10 cellular contexts compared by ENCODE assay signal in the genomic region with DNA sequence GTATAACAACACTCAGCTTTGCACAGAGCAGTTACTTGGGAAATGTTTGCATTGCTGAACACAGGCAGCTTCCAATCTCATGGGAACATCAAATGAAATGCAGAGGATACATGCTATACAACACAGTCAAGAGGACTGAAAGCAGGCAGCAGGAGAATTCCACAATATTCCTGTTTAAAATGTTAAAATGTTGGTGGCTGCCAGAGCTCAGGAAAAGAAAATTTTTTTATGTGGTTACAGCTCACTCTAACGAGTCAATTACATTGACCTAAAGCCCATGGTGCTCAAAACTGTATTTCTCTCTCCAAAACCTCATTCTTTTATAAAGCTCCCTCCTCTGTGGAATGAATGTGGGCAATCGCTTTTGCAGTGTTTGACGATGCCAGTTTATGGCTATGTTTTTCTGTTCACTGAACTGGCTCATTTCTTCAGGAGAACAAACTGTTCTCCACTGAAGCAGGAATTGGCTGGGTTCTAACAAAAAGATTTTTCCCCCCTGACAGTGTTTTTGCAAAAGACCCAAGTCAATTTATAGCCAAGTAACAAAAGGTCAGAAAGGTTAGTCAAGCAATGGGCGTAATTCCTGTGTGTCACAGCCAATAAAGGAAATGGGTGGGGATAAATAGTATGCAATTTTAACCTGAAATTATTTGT.
DNase-seq lines count a peak whose midpoint lies in the region; ATAC-seq and TF ChIP-seq lines count a peak whose summit lies in the region.
"Had no signal": no experiment of that assay in that cellular context is flagged by ENCODE, and none has a peak within 500 bp of the region (broad histone marks: within the 10 kb centered on the region; RNA-seq: fewer than 3 reads in every experiment).

No MANE protein-coding gene starts in this region.

- H3K36me3 ChIP-seq in vagina = no peaks in the 10 kb centered on the region

- intact Hi-C loops in Right ventricle myocardium inferior (cut with DNase I) = loop anchor here (1.0 to 5.0 kb wide), 4 partner anchors 13 to 89 kb away; a partner anchor contains a TSS
- intact Hi-C loops in cardiac septum (cut with DNase I) = loop anchor here (5.0 kb wide), 3 partner anchors 69 to 89 kb away; a partner anchor contains a TSS
- intact Hi-C loops in Right ventricle myocardium superior (cut with DNase I) = no loop called here
- intact Hi-C loops in vagina (cut with DNase I) = loop anchor here (5.0 kb wide), 2 partner anchors 69 to 89 kb away; a partner anchor contains a TSS

- TF ChIP-seq POLR2A in vagina (IDR thresholded peaks at IDR 0.05) = no peak

- ATAC-seq in Right ventricle myocardium inferior (peak; percentile 77), Right ventricle myocardium superior (ENCODE audit: poor library complexity) (peak; percentile 75), omental fat pad (ENCODE audit: low FRiP score) (peak; percentile 67), GM21529 (IDR thresholded peaks at IDR 0.05; ENCODE audit: unreplicated experiment) (no peak)

- no peaks in the 10 kb centered on the region for H3K9me3 ChIP-seq in vagina

- DNase-seq in Right ventricle myocardium inferior (ENCODE audit: missing footprints) = no peak
- DNase-seq in cardiac septum (ENCODE audit: low spot score) = no peak
- DNase-seq in Right ventricle myocardium superior = no peak
- no peak for DNase-seq in omental fat pad (ENCODE audit: low spot score)
- no peak for DNase-seq in vagina (ENCODE audit: extremely low spot score in 2 of 2)
- DNase-seq in H4 (ENCODE audit: low spot score) = no peak
- no peak for DNase-seq in T1000 (lab: John Stamatoyannopoulos, UW)
- DNase-seq: 8988T; activated CD4-positive, alpha-beta T cell treated with anti-CD3 and anti-CD28 coated beads, Interleukin-2, amount 50 U/mL, for 48 hours had no signal

- H3K4me3 ChIP-seq in vagina = no peak overlapping the region

- TF ChIP-seq CTCF in omental fat pad (IDR thresholded peaks at IDR 0.05) = no peak
- TF ChIP-seq CTCF in vagina (IDR thresholded peaks at IDR 0.05) = no peak

- H3K4me1 ChIP-seq in vagina = peaks cover 69% of the 10 kb centered on the region

- no peaks in the 10 kb centered on the region for H3K27me3 ChIP-seq in vagina

- H3K27ac ChIP-seq in vagina = peak overlapping the region; percentile 98
